In the genomic region with DNA sequence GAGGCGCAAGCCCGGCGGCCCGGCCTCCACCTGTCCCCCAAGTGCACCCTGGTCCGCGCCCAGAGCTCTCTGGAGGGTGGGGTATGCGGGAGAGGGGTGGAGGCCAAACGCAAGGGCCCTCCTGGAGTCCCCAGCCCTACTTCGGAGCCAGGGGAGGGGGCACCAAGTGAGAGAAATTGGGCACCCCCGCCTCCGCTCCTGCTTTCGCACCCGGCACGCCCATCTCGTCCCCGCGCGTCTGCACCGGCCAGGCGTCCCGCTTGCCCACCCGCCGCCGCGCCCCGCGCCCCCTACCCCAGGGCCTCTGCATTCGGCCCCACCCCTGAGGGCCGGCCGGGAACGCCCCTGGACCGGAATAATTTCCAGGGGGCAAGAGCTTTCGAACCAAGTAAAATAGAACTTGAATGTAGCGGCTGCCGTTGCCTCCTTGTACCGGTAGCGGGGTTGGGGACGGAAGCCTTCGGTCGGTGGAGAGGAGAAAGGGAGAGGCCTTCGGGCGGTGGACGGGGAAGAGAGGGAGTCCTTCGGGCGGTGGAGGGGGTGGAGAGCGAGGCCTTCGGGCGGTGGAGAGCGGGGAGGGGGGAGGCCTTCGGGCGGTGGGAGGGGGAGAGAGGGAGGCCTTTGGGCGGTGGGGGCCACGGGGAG, we compare ENCODE assay signal across 7 cellular contexts. TPM values are rescaled to one million over a fixed set of nuclear protein-coding genes. Genes with fewer than 3 reads are reported as not detected.
DNase-seq lines count a peak whose midpoint lies in the region; ATAC-seq and TF ChIP-seq lines count a peak whose summit lies in the region.

No MANE protein-coding gene starts in this region.

- ATAC-seq in SK-N-SH treated with all-trans-retinoic acid at 6 μM for 48 hours (peak; percentile 12), GM18909 (IDR thresholded peaks at IDR 0.05; ENCODE audit: poor library complexity, unreplicated experiment) (no peak)

- peaks cover 28% of the 10 kb centered on the region for H3K27me3 Mint-ChIP-seq in dendritic cell treated with granulocyte-macrophage colony-stimulating factor and Interleukin-4, amounts not matched to agents 40 ng/mL and 50 ng/mL, for 4 days
- H3K27me3 Mint-ChIP-seq in mesothelial cell of epicardium (ENCODE audit: low read depth): peaks cover 16% of the 10 kb centered on the region

- under 1% methylated on average over 53 of the region's 53 CpGs for WGBS in HUES64
- 1 to 3% methylated on average over 30 of the region's 53 CpGs for WGBS in thyroid gland, 2 donors

- no peaks in the 10 kb centered on the region for H3K9me3 Mint-ChIP-seq in dendritic cell treated with granulocyte-macrophage colony-stimulating factor and Interleukin-4, amounts not matched to agents 40 ng/mL and 50 ng/mL, for 4 days
- no peaks in the 10 kb centered on the region for H3K9me3 Mint-ChIP-seq in mesothelial cell of epicardium

- peak overlapping the region; percentile 94 for H3K27ac Mint-ChIP-seq in dendritic cell treated with granulocyte-macrophage colony-stimulating factor and Interleukin-4, amounts not matched to agents 40 ng/mL and 50 ng/mL, for 4 days
- peak overlapping the region; percentile 94 for H3K27ac Mint-ChIP-seq in mesothelial cell of epicardium

- intact Hi-C loops in dendritic cell treated with granulocyte-macrophage colony-stimulating factor and Interleukin-4, amounts not matched to agents 40 ng/mL and 50 ng/mL, for 4 days (cut with micrococcal nuclease): loop anchor here (1.0 to 5.0 kb wide), 3 partner anchors 38 to 56 kb away; partner anchors contain the start of genes RABL6, TMEM141 and TRAF2
- intact Hi-C loops in thyroid gland (cut with DNase I): loop anchor here (5.0 to 10.0 kb wide), 2 partner anchors 94 to 186 kb away; partner anchors contain the start of genes FBXW5 and FUT7

- DNase-seq in GM12865 (ENCODE audit: low read depth) (peak; percentile 61), mesothelial cell of epicardium (ENCODE audit: low spot score in 2 of 2, unreplicated experiment in 2 of 2) (peak in 1 of 2 experiments; percentile 64), thyroid gland (peak; percentile 31 to 54)

- peaks cover 17% of the 10 kb centered on the region for H3K36me3 ChIP-seq in HUES64 (ENCODE audit: insufficient read depth, low read length)
- H3K36me3 ChIP-seq in thyroid gland: peaks cover 7 to 10% of the 10 kb centered on the region in 2 donors

- H3K27ac ChIP-seq in HUES64 (ENCODE audit: low read depth, low read length) (peak overlapping the region; percentile 95; the same call in 1 of the 2 replicates), thyroid gland (peak overlapping the region; percentile 79 to 88 (median 84))

- peak overlapping the region; percentile 78 for H3K9ac ChIP-seq in HUES64 (ENCODE audit: low read depth, low read length)

- peak overlapping the region; percentile 97 for H3K4me3 Mint-ChIP-seq in dendritic cell treated with granulocyte-macrophage colony-stimulating factor and Interleukin-4, amounts not matched to agents 40 ng/mL and 50 ng/mL, for 4 days
- H3K4me3 Mint-ChIP-seq in mesothelial cell of epicardium: peak overlapping the region; percentile 94

- TF ChIP-seq CTCF in GM12865 (IDR thresholded peaks at IDR 0.05; ENCODE audit: insufficient read depth, low read depth, low read length, missing control alignments) (no peak), mesothelial cell of epicardium (IDR thresholded peaks at IDR 0.05; ENCODE audit: unreplicated experiment) (no peak), thyroid gland (IDR thresholded peaks at IDR 0.05) (no peak)

- H3K9me3 ChIP-seq in HUES64 (ENCODE audit: insufficient read depth, low read depth, low read length) (no peaks in the 10 kb centered on the region), thyroid gland (no peaks in the 10 kb centered on the region)

- H3K4me1 ChIP-seq in HUES64 (ENCODE audit: insufficient read depth, low read length): no peaks in the 10 kb centered on the region
- peaks cover 23 to 40% of the 10 kb centered on the region in 2 donors for H3K4me1 ChIP-seq in thyroid gland

- peaks cover 43% of the 10 kb centered on the region for H3K4me1 Mint-ChIP-seq in dendritic cell treated with granulocyte-macrophage colony-stimulating factor and Interleukin-4, amounts not matched to agents 40 ng/mL and 50 ng/mL, for 4 days (ENCODE audit: low read depth)
- peaks cover 7% of the 10 kb centered on the region for H3K4me1 Mint-ChIP-seq in mesothelial cell of epicardium

- no peak for TF ChIP-seq POLR2A in thyroid gland (IDR thresholded peaks at IDR 0.05)

- H3K36me3 Mint-ChIP-seq in dendritic cell treated with granulocyte-macrophage colony-stimulating factor and Interleukin-4, amounts not matched to agents 40 ng/mL and 50 ng/mL, for 4 days (ENCODE audit: low read depth): peaks cover 56% of the 10 kb centered on the region
- peaks cover 2% of the 10 kb centered on the region for H3K36me3 Mint-ChIP-seq in mesothelial cell of epicardium

- H3K4me3 ChIP-seq in GM12865 (ENCODE audit: low read depth, low read length) (peak overlapping the region; percentile 70), HUES64 (ENCODE audit: low read length) (peak overlapping the region; percentile 89), thyroid gland (replicated peaks in 1 of 3) (peak overlapping the region; percentile 54 to 79 (median 75))

- H3K27me3 ChIP-seq in HUES64 (ENCODE audit: insufficient read depth, low read length) (peaks cover 5% of the 10 kb centered on the region), thyroid gland (no peaks in the 10 kb centered on the region)

TF ChIP-seq in SK-N-SH treated with all-trans-retinoic acid at 6 μM for 48 hours, 23 proteins besides CTCF, POLR2A, EP300 and RAD21:
- no peak for TF ChIP-seq ZFP3 (CRISPR knock-in tag; IDR thresholded peaks at IDR 0.05)
- TF ChIP-seq, protein P1, sequence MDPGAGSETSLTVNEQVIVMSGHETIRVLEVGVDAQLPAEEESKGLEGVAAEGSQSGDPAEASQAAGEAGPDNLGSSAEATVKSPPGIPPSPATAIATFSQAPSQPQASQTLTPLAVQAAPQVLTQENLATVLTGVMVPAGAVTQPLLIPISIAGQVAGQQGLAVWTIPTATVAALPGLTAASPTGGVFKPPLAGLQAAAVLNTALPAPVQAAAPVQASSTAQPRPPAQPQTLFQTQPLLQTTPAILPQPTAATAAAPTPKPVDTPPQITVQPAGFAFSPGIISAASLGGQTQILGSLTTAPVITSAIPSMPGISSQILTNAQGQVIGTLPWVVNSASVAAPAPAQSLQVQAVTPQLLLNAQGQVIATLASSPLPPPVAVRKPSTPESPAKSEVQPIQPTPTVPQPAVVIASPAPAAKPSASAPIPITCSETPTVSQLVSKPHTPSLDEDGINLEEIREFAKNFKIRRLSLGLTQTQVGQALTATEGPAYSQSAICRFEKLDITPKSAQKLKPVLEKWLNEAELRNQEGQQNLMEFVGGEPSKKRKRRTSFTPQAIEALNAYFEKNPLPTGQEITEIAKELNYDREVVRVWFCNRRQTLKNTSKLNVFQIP (CRISPR knock-in tag; IDR thresholded peaks at IDR 0.05; ENCODE audit: borderline replicate concordance, low read depth): no peak
TF ChIP-seq in SK-N-SH treated with all-trans-retinoic acid at 6 μM for 48 hours: peak in this region for 0.

RNA-seq across cellular contexts. Expression of gene PHPT1, which starts 0.7 kb away (rescaled TPM):
- polyA plus RNA-seq in HUES64 (2013, experiment 1 of 2): 113 TPM
- polyA plus RNA-seq in HUES64 (2013, experiment 2 of 2): 129 TPM
- total RNA-seq in mesothelial cell of epicardium (159 to 168 TPM (median 168 TPM) in 3 replicates), thyroid gland (100 to 1,000 TPM in 2 of 4 donors, 10 to 100 TPM in 2; 79.4 to 174 (median 115) TPM)

RNA-seq across cellular contexts. Expression of gene MAMDC4, which starts 3.6 kb away (rescaled TPM):
- polyA plus RNA-seq in HUES64 (2013, experiment 1 of 2): 3.5 TPM
- polyA plus RNA-seq in HUES64 (2013, experiment 2 of 2): 2.5 TPM
- total RNA-seq in mesothelial cell of epicardium (20.1 to 22.6 TPM (median 20.3 TPM) in 3 replicates), thyroid gland (10 to 100 TPM in 2 of 4 donors, 1 to 10 TPM in 2; 4.1 to 20.4 (median 9.0) TPM)

RNA-seq across cellular contexts. Expression of gene AJM1, which starts 6.2 kb away (rescaled TPM):
- 0.70 TPM for polyA plus RNA-seq in HUES64 (2013, experiment 1 of 2)
- 0.51 TPM for polyA plus RNA-seq in HUES64 (2013, experiment 2 of 2)
- 3.1 to 3.8 TPM (median 3.6 TPM) in 3 replicates for total RNA-seq in mesothelial cell of epicardium
- 1 to 10 TPM in 3 of 4 donors, under 1 TPM in 1; 0.83 to 4.7 (median 2.3) TPM for total RNA-seq in thyroid gland

RNA-seq across cellular contexts. Expression of gene EDF1, which starts 17.6 kb away (rescaled TPM):
- polyA plus RNA-seq in HUES64 (2013, experiment 1 of 2): 222 TPM
- 217 TPM for polyA plus RNA-seq in HUES64 (2013, experiment 2 of 2)
- 275 to 294 TPM (median 275 TPM) in 3 replicates for total RNA-seq in mesothelial cell of epicardium
- total RNA-seq in thyroid gland: 100 to 1,000 TPM; 339 to 591 (median 526) TPM

RNA-seq across cellular contexts. Expression of gene TRAF2, which starts 37.8 kb away (rescaled TPM):
- polyA plus RNA-seq in HUES64 (2013, experiment 1 of 2): 26.4 TPM
- 26.9 TPM for polyA plus RNA-seq in HUES64 (2013, experiment 2 of 2)
- total RNA-seq in mesothelial cell of epicardium: 16.0 to 18.1 TPM (median 17.4 TPM) in 3 replicates
- total RNA-seq in thyroid gland: 10 to 100 TPM in 3 of 4 donors, 1 to 10 TPM in 1; 9.7 to 18.3 (median 15.4) TPM
